9 cellular contexts compared by ENCODE assay signal in the genomic region with DNA sequence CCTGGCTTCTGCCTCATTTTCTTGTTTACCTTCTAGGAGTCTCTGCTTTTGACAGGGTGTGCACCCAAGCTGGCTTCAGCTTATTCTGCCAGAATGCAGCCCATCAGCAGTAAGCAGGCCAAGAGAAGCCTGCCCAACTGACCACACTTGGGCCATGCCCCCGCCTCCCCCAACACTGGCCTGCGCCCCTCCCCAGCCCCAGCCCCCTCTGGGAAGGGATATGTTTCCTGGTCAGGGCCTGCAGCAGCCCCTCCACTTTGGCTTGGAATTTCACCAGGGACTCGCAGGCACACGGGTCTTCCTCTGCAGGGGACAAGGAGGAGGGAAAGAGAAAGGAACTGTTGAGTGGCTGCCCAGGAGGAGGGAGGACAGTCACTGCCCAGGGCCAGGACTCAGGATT. TPM values are rescaled to one million over a fixed set of nuclear protein-coding genes. Genes with fewer than 3 reads are reported as not detected.
"Had no signal": no experiment of that assay in that cellular context is flagged by ENCODE, and none has a peak within 500 bp of the region (broad histone marks: within the 10 kb centered on the region; RNA-seq: fewer than 3 reads in every experiment).

No MANE protein-coding gene starts in this region.

- ATAC-seq: HCT116 had no signal

- H3K27ac ChIP-seq: GM23248 had no signal

- DNase-seq: GOT3, H7, KBM-7 had no signal

- H3K9ac ChIP-seq: GM23248 had no signal

- H3K27ac Mint-ChIP-seq: HFFc6 had no signal

- H3K4me3 Mint-ChIP-seq: HFFc6 had no signal

- H3K4me3 ChIP-seq: GM23248, HAP-1 had no signal

- H3K36me3 ChIP-seq: HAP-1 had no signal

- H3K4me1 ChIP-seq: HAP-1 had no signal

- H2AFZ ChIP-seq: GM23248 had no signal

- H3K36me3 Mint-ChIP-seq: IgD-negative memory B cell had no signal

RNA-seq across cellular contexts. Expression of a gene that starts 9.4 kb away (rescaled TPM):
- total RNA-seq: HT-29 had no signal
- polyA plus RNA-seq: GM23248, IgD-negative memory B cell had no signal

RNA-seq across cellular contexts. Expression of a gene that starts 43.5 kb away (rescaled TPM):
- total RNA-seq: GM23248 had no signal
